24 cellular contexts compared by ENCODE assay signal in genomic region chr1:118004312-118004711, GRCh38.
"Had no signal": no experiment of that assay in that cellular context is flagged by ENCODE, and none has a peak within 500 bp of the region (broad histone marks: within the 10 kb centered on the region; RNA-seq: fewer than 3 reads in every experiment).

No MANE protein-coding gene starts in this region.

- H3K4me1 Mint-ChIP-seq: immature natural killer cell, mesothelial cell of epicardium, naive B cell had no signal

- H3K9me3 ChIP-seq: esophagus muscularis mucosa, lower lobe of right lung, mucosa of descending colon had no signal

- H3K36me3 ChIP-seq: esophagus muscularis mucosa, gastroesophageal sphincter, heart left ventricle, left lung, lower lobe of right lung had no signal

- DNase-seq: dermis blood vessel endothelial cell; dorsolateral prefrontal cortex; effector CD4-positive, alpha-beta T cell; effector memory CD4-positive, alpha-beta T cell; foreskin keratinocyte; heart left ventricle; hypothalamus; immature natural killer cell; islet precursor cell; left cardiac atrium; left ventricle myocardium superior; lower lobe of right lung; mesenchymal stem cell; mucosa of descending colon; naive B cell had no signal

- H3K27ac Mint-ChIP-seq: immature natural killer cell, mesothelial cell of epicardium, naive B cell had no signal

- H2AFZ ChIP-seq: hepatocyte had no signal

- H3K27me3 ChIP-seq: esophagus muscularis mucosa, foreskin keratinocyte, gastroesophageal sphincter, hepatocyte, left lung had no signal

- H3K27ac ChIP-seq: coronary artery, dorsolateral prefrontal cortex, esophagus muscularis mucosa, foreskin keratinocyte, gastroesophageal sphincter, heart left ventricle, hepatocyte, left lung, lower lobe of right lung had no signal

- H3K36me3 Mint-ChIP-seq: immature natural killer cell, mesothelial cell of epicardium, naive B cell had no signal

- H3K4me1 ChIP-seq: esophagus muscularis mucosa, foreskin keratinocyte, gastroesophageal sphincter, heart left ventricle, left lung, lower lobe of right lung had no signal

- H3K4me2 ChIP-seq: hepatocyte had no signal

- ATAC-seq: foreskin keratinocyte, gastroesophageal sphincter, heart left ventricle, left cardiac atrium, left lung, left ventricle myocardium superior, lower lobe of right lung, mucosa of descending colon had no signal

- H3K4me3 Mint-ChIP-seq: immature natural killer cell, mesothelial cell of epicardium, naive B cell had no signal

- H3K4me3 ChIP-seq: coronary artery, dorsolateral prefrontal cortex, esophagus muscularis mucosa, gastroesophageal sphincter, heart left ventricle, hepatocyte, left lung, lower lobe of right lung, mucosa of descending colon had no signal

- H3K79me2 ChIP-seq: hepatocyte had no signal

- FAIRE-seq: colon, endothelial cell of umbilical vein, frontal cortex had no signal
